Comparison of ENCODE assay signal across 8 cellular contexts in the genomic region with DNA sequence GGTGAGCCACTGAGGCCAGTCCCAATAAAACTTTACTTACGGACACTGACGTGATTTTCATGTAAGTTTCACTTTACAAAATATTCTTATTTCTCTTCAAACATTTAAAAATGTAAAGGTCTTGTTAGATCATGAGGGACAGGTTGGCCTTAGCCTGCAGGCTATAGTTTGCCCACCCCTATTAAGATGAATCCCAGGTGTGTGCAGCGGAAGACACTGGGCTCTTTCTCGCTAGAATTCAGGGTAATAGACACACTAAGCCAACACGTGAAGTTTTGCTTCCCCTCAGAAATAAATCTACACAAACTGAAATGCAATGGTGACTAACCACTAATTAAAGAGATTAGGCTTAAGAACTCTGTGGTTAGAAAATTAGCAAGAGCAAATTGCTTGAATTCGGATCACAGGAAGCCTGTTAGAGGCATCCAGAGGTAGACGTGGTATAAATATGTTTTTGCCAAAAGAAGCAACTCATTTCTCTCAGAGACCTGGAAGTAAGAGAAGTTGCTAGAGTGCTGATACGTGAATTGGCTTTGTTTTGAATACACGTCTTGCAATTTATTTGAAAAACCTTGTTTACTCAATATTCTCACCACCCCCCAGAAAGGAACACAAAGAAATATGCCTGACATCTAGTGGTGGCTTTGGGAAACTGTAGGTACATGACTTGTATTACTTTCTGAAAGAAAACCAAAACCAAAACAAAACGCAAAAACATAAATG.
A peak's percentile ranks its signal among the peaks of the same experiment; 100 is the strongest.
DNase-seq lines count a peak whose midpoint lies in the region; ATAC-seq and TF ChIP-seq lines count a peak whose summit lies in the region.

No MANE protein-coding gene starts in this region.

- H2AFZ ChIP-seq in PC-3 (ENCODE audit: low read length), result peak overlapping the region; percentile 76

- no peaks in the 10 kb centered on the region for H3K79me2 ChIP-seq in PC-3 (ENCODE audit: low read length)

- no peaks in the 10 kb centered on the region for H3K36me3 ChIP-seq in KOPT-K1 (ENCODE audit: insufficient read depth, low read length)
- no peaks in the 10 kb centered on the region for H3K36me3 ChIP-seq in PC-3 (ENCODE audit: low read depth, low read length)
- H3K36me3 ChIP-seq in kidney epithelial cell (ENCODE audit: control insufficient read depth, insufficient read depth, low read length), result no peaks in the 10 kb centered on the region

- CTCF ChIA-PET in PC-3 (lab: Charles Lee), result no interaction called here

- intact Hi-C loops in PC-3 (cut with micrococcal nuclease), result loop anchor here (1.0 to 5.0 kb wide), 4 partner anchors 30 to 160 kb away; no protein-coding TSS in a partner anchor

- DNase-seq in Daoy (ENCODE audit: low read depth) (peak; percentile 50), PC-3 (peak; percentile 80), brain pericyte (ENCODE audit: low read depth, low spot score) (peak; percentile 26), kidney epithelial cell (ENCODE audit: low read depth) (peak; percentile 7), HK-2 (ENCODE audit: unreplicated experiment) (no peak)
- DNase-seq in stimulated activated CD8-positive, alpha-beta memory T cell treated with anti-CD3 and anti-CD28 coated beads, Interleukin-15, amount 100 ng/mL, for 1 hour (ENCODE audit: low read depth), result peak; percentile 9

- H3K4me3 ChIP-seq in PC-3 (ENCODE audit: low read length) (peak overlapping the region; percentile 52), kidney epithelial cell (ENCODE audit: low read depth, low read length) (no peak overlapping the region)

- H3K9me2 ChIP-seq in PC-3 (replicated peaks; ENCODE audit: low read length), result no peaks in the 10 kb centered on the region

- H3K27ac ChIP-seq in KOPT-K1 (ENCODE audit: low read depth, low read length, poor library complexity, severe bottlenecking) (peak overlapping the region; percentile 30), PC-3 (ENCODE audit: low read length) (no peak overlapping the region)

- no peaks in the 10 kb centered on the region for H4K20me1 ChIP-seq in PC-3 (ENCODE audit: low read length)

- H3K4me2 ChIP-seq in PC-3 (ENCODE audit: low read length), result peak overlapping the region; percentile 77

- BruUV-seq in PC-3 (replicated peaks; lab: Mats Ljungman, UMichigan), result no TSS peak

- POLR2A ChIA-PET in PC-3 (lab: Charles Lee; ENCODE audit: unreplicated experiment), result no interaction called here

- no peak overlapping the region for H3K9ac ChIP-seq in PC-3 (ENCODE audit: low read length)

- TF ChIP-seq CTCF in PC-3 (conservative IDR thresholded peaks at IDR 0.05; ENCODE audit: low read depth, low read length) (peak; percentile 93), kidney epithelial cell (IDR thresholded peaks at IDR 0.05; ENCODE audit: insufficient read depth, low read length, poor library complexity, severe bottlenecking) (peak; percentile 81)

- no peaks in the 10 kb centered on the region for H3K9me3 ChIP-seq in KOPT-K1 (ENCODE audit: insufficient read depth, low read length, poor library complexity, severe bottlenecking)
- H3K9me3 ChIP-seq in PC-3 (ENCODE audit: low read length), result no peaks in the 10 kb centered on the region

- H3K27me3 ChIP-seq in PC-3 (ENCODE audit: low read length) (no peaks in the 10 kb centered on the region), kidney epithelial cell (ENCODE audit: control insufficient read depth, insufficient read depth, low read length) (no peaks in the 10 kb centered on the region)

- ATAC-seq in GM21447 (IDR thresholded peaks at IDR 0.05; ENCODE audit: unreplicated experiment), result peak; percentile 84
- peak; percentile 85 for ATAC-seq in PC-3

- peaks cover 11% of the 10 kb centered on the region; the same call in 1 of the 2 replicates for H3K4me1 ChIP-seq in PC-3 (ENCODE audit: insufficient read depth, low read length)

- no peaks in the 10 kb centered on the region for H3F3A ChIP-seq in PC-3 (ENCODE audit: low read length, unreplicated experiment)
